Comparison of ENCODE assay signal across 1 cellular context in genomic region chrX:40244980-40245379, GRCh38.
TF ChIP-seq lines count a peak whose summit lies in the region.

No MANE protein-coding gene starts in this region.

TF ChIP-seq in HEK293, 187 proteins besides CTCF, POLR2A, EP300 and RAD21 (continued from another document):
- TF ChIP-seq MYNN (tag by site-specific recombination; IDR thresholded peaks at IDR 0.05; ENCODE audit: borderline replicate concordance) (no peak), ZNF175 (tag by site-specific recombination; IDR thresholded peaks at IDR 0.05) (no peak)
